ENCODE assay signal across 1 cellular context in the genomic region with DNA sequence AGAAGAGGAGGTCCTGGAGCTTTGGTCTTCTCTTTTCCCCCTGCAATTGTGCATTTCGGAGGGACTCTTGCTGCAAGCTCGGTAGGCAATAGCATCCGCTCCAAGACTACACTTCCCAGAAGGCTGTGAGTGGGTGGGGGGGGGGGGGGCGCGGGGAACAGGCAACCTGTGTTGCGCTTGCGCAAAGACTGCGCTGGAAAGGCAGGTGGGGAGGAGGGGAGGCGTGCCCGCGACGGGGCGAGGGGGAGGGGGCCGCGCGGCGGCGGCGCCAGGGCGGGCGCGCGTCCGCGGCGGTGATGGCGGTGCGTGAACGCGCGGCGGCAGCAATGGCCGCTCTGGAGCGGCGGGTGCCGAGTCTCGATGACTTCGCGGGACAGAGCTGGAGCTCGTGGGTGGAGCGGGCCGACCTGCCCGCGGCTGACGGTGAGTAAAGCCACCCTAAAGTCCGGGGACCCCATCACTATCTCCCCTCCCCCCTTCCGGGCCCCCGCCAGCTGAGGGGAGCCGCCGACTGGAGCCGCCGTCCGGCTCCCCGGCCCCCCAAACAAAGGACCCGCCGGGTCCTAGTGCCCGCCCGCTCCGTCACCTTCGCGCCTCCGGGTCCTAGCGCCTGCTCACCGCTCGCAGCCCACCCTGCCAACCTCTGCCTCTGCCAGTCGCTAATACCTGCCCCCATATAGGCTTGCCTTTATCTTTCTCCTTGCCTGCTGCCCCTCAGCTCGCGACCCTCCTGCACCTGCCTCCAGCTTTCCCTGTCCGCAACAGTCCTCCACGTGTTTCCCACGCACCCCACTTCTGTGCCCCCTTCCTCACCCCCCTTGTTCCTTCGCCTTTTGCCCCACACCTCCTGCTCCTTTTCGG.
TF ChIP-seq lines count a peak whose summit lies in the region.

ATXN7L2 (plus strand) TSS at position 248 of the 861 bp plus-strand sequence; CDS start at position 297, 49 bp downstream.

TF ChIP-seq in HepG2, 621 proteins besides CTCF, POLR2A, EP300 and RAD21 (continued from another document):
- no peak for TF ChIP-seq ZNF770 (CRISPR knock-in tag; IDR thresholded peaks at IDR 0.05)
- no peak for TF ChIP-seq GLMP (CRISPR knock-in tag; IDR thresholded peaks at IDR 0.05; ENCODE audit: borderline replicate concordance)
- no peak for TF ChIP-seq PPARG (CRISPR knock-in tag; conservative IDR thresholded peaks at IDR 0.05)
- no peak; the same call in 1 of the 2 replicates for TF ChIP-seq KDM1A (CRISPR knock-in tag; IDR thresholded peaks at IDR 0.05)
- no peak for TF ChIP-seq NAIF1 (CRISPR knock-in tag; IDR thresholded peaks at IDR 0.05; ENCODE audit: borderline replicate concordance)
- TF ChIP-seq SALL2 (CRISPR knock-in tag; IDR thresholded peaks at IDR 0.05), result peak; percentile 18
- peak; percentile 35 for TF ChIP-seq HNRNPLL (IDR thresholded peaks at IDR 0.05; ENCODE audit: low read depth, low read length, poor library complexity, severe bottlenecking)
- TF ChIP-seq KLF9 (CRISPR knock-in tag; IDR thresholded peaks at IDR 0.05; ENCODE audit: low read depth), result no peak
- no peak for TF ChIP-seq MIER2 (CRISPR knock-in tag; IDR thresholded peaks at IDR 0.05)
- TF ChIP-seq WIZ (CRISPR knock-in tag; IDR thresholded peaks at IDR 0.05), result no peak
- TF ChIP-seq ZNF101 (CRISPR knock-in tag; IDR thresholded peaks at IDR 0.05; ENCODE audit: borderline replicate concordance, low read depth), result no peak
- no peak for TF ChIP-seq TOPORS (CRISPR knock-in tag; IDR thresholded peaks at IDR 0.05)
- no peak for TF ChIP-seq ZNF354B (CRISPR knock-in tag; IDR thresholded peaks at IDR 0.05)
- TF ChIP-seq KMT2A (CRISPR knock-in tag; IDR thresholded peaks at IDR 0.05), result 0 out of 2 replicates have a peak, but pooled peaks have one; percentile 75
- peak; percentile 69; the same call in 1 of the 2 replicates for TF ChIP-seq ERF (CRISPR knock-in tag; IDR thresholded peaks at IDR 0.05)
- TF ChIP-seq ZNF460 (CRISPR knock-in tag; IDR thresholded peaks at IDR 0.05; ENCODE audit: borderline replicate concordance), result no peak
- TF ChIP-seq, protein P1, sequence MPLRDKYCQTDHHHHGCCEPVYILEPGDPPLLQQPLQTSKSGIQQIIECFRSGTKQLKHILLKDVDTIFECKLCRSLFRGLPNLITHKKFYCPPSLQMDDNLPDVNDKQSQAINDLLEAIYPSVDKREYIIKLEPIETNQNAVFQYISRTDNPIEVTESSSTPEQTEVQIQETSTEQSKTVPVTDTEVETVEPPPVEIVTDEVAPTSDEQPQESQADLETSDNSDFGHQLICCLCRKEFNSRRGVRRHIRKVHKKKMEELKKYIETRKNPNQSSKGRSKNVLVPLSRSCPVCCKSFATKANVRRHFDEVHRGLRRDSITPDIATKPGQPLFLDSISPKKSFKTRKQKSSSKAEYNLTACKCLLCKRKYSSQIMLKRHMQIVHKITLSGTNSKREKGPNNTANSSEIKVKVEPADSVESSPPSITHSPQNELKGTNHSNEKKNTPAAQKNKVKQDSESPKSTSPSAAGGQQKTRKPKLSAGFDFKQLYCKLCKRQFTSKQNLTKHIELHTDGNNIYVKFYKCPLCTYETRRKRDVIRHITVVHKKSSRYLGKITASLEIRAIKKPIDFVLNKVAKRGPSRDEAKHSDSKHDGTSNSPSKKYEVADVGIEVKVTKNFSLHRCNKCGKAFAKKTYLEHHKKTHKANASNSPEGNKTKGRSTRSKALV (CRISPR knock-in tag; IDR thresholded peaks at IDR 0.05), result no peak
- TF ChIP-seq ZNF749 (CRISPR knock-in tag; IDR thresholded peaks at IDR 0.05; ENCODE audit: borderline replicate concordance), result 0 out of 2 replicates have a peak, but pooled peaks have one; percentile 52
- peak; percentile 61; the same call in 1 of the 2 replicates for TF ChIP-seq TFAP4 (IDR thresholded peaks at IDR 0.05; ENCODE audit: borderline replicate concordance, low read depth)
- no peak for TF ChIP-seq TFDP1 (CRISPR knock-in tag; IDR thresholded peaks at IDR 0.05; ENCODE audit: borderline replicate concordance)
- peak; percentile 88 for TF ChIP-seq ZBTB7B (CRISPR knock-in tag; IDR thresholded peaks at IDR 0.05)
- 0 out of 2 replicates have a peak, but pooled peaks have one; percentile 20 for TF ChIP-seq NKX3-1 (CRISPR knock-in tag; IDR thresholded peaks at IDR 0.05)
- no peak for TF ChIP-seq CC2D1A (CRISPR knock-in tag; IDR thresholded peaks at IDR 0.05)
- no peak for TF ChIP-seq ZSCAN20 (CRISPR knock-in tag; IDR thresholded peaks at IDR 0.05; ENCODE audit: borderline replicate concordance)
- TF ChIP-seq NFKBIZ (CRISPR knock-in tag; IDR thresholded peaks at IDR 0.05), result no peak
- no peak for TF ChIP-seq ARID2 (CRISPR knock-in tag; IDR thresholded peaks at IDR 0.05; ENCODE audit: borderline replicate concordance)
- TF ChIP-seq, protein P2, sequence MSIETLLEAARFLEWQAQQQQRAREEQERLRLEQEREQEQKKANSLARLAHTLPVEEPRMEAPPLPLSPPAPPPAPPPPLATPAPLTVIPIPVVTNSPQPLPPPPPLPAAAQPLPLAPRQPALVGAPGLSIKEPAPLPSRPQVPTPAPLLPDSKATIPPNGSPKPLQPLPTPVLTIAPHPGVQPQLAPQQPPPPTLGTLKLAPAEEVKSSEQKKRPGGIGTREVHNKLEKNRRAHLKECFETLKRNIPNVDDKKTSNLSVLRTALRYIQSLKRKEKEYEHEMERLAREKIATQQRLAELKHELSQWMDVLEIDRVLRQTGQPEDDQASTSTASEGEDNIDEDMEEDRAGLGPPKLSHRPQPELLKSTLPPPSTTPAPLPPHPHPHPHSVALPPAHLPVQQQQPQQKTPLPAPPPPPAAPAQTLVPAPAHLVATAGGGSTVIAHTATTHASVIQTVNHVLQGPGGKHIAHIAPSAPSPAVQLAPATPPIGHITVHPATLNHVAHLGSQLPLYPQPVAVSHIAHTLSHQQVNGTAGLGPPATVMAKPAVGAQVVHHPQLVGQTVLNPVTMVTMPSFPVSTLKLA (IDR thresholded peaks at IDR 0.05), result peak; percentile 23; the same call in 1 of the 2 replicates
